In the genomic region with DNA sequence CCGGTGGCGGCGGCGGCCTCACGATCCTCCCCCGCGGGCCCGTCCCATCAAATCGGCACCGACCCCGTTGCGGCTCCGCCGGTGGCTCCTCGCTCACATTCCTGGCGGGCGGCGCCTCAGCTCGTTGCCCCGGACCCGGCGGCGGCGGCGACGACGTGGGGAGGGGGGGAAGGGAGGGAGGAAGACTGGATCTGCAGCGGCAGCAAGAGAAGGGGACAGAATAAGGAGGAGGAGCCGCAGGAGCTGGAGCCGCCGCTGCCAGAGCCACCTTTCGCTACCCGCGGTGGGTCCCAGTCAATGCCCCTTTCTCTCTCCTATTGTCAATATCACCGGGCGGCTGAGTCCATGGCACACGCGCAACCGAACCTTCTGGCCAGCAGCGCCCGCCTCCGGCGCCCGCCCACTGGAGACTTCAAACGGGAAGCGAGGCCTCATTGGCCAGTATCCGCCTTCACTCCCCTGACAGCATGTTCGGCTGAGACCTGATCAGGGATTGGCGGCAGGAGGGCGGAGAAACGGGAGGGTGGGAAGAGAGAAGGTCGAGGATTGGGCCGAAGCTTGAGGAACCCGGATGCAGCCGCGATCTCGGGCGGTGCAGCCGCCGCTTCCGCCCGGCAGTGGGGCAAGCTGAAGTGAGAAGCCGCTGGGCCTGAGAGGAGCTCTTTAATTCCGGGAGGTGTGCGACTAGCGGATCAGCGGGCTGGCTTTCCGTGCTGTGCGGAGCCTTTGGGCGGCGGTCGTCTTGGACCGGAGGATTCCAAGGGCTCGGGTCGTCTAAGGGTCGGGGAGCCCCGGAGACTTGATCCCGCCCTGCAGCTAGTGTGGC, we compare ENCODE assay signal across 8 cellular contexts. TPM values are rescaled to one million over a fixed set of nuclear protein-coding genes. Genes with fewer than 3 reads are reported as not detected.
A peak's percentile ranks its signal among the peaks of the same experiment; 100 is the strongest.
DNase-seq lines count a peak whose midpoint lies in the region; ATAC-seq, FAIRE-seq and TF ChIP-seq lines count a peak whose summit lies in the region.

Gene PPP2R5E (minus strand): TSS at position 378 of the 826 bp plus-strand sequence. CDS start 3,692 bp downstream, outside the sequence.

- POLR2A ChIA-PET in AG04449 (lab: Yijun Ruan, JAX) = interaction anchor here (0.6 to 1.9 kb wide), 10 partner anchors 10 to 997 kb away, joined by 3 to 6 read pairs (median 3); partner anchors contain the start of gene HSPA2

- H3K4me1 ChIP-seq in small intestine (ENCODE audit: control insufficient read depth in 2 of 2, insufficient read depth in 1 of 2, low read depth in 1 of 2, low read length in 1 of 2) = peaks cover 0 to 2% of the 10 kb centered on the region in 2 donors

- peaks cover 0 to 3% of the 10 kb centered on the region in 2 donors for H3K36me3 ChIP-seq in small intestine (ENCODE audit: control insufficient read depth in 2 of 2, insufficient read depth in 2 of 2, low read length in 2 of 2)

- CTCF ChIA-PET in AG04449 (lab: Yijun Ruan, JAX) = interaction anchor here (0.6 to 2.4 kb wide), 8 partner anchors 9 to 227 kb away, joined by 3 to 24 read pairs (median 5); no protein-coding TSS in a partner anchor

- 0 to 1% (median 1%) methylated on average over 57 to 78 of the region's 78 CpGs for WGBS in small intestine, 3 donors

- DNase-seq in AG04449 (ENCODE audit: low read depth, low spot score) (peak; percentile 93), NCI-H2227 treated with DMSO at 0.1 percent for 48 hours (lab: John Stamatoyannopoulos, UW) (peak; percentile 97), cardiac fibroblast (ENCODE audit: low read depth in 2 of 2) (peak; percentile 99), iPS-NIHi11 (ENCODE audit: low spot score) (peak; percentile 95), small intestine (peak; percentile 100)

- no peaks in the 10 kb centered on the region for H3K9me3 ChIP-seq in small intestine (ENCODE audit: control insufficient read depth, low read depth)

- ATAC-seq in GM18907 (IDR thresholded peaks at IDR 0.05; ENCODE audit: unreplicated experiment) = peak; percentile 97
- ATAC-seq in HG03159 (IDR thresholded peaks at IDR 0.05; ENCODE audit: unreplicated experiment) = peak; percentile 96

- TF ChIP-seq CTCF in AG04449 (IDR thresholded peaks at IDR 0.05; ENCODE audit: insufficient read depth, low read length, missing control alignments) (no peak), WI38 (IDR thresholded peaks at IDR 0.05; ENCODE audit: low read depth, low read length) (no peak), cardiac fibroblast (IDR thresholded peaks at IDR 0.05; ENCODE audit: low read depth, low read length) (no peak)

- peak; percentile 19 for FAIRE-seq in small intestine (lab: Jason Lieb, UNC)

- H3K27ac ChIP-seq in small intestine (ENCODE audit: low read depth in 1 of 2, low read length in 1 of 2) = peak within 1 kb of the TSS; percentile 84 to 94

- no peaks in the 10 kb centered on the region for H3K27me3 ChIP-seq in small intestine (ENCODE audit: control insufficient read depth in 2 of 2, insufficient read depth in 2 of 2, low read length in 2 of 2)

- H3K4me3 ChIP-seq in AG04449 (ENCODE audit: low read depth, low read length) (peak within 1 kb of the TSS; percentile 96), WI38 (ENCODE audit: low read depth, low read length) (peak within 1 kb of the TSS; percentile 95), cardiac fibroblast (replicated peaks in 1 of 2; ENCODE audit: low read depth in 2 of 2, low read length in 2 of 2) (peak within 1 kb of the TSS; percentile 92 to 96), small intestine (ENCODE audit: low read depth in 1 of 2, low read length in 2 of 2) (peak within 1 kb of the TSS; percentile 90 to 99)

RNA-seq across cellular contexts. Expression of gene PPP2R5E, which starts in this region (rescaled TPM):
- 10 to 100 TPM in 1 of 3 donors, 1 to 10 TPM in 2; 6.8 to 10.4 (median 6.9) TPM for polyA plus RNA-seq in small intestine

Comparison
In these comparisons a context has a peak if more than half of its experiments do, and no peak if none do; other contexts are left out.
1. Peak in every context shown above with its lines: DNase-seq, ATAC-seq, H3K4me3 ChIP-seq and H3K27ac ChIP-seq.